1 cellular context compared by ENCODE assay signal in genomic region chrX:104255465-104255864, GRCh38.
TF ChIP-seq lines count a peak whose summit lies in the region.

No MANE protein-coding gene starts in this region.

TF ChIP-seq in endothelial cell of umbilical vein, 7 proteins besides CTCF, POLR2A, EP300 and RAD21:
- TF ChIP-seq EZH2 (IDR thresholded peaks at IDR 0.05; ENCODE audit: borderline replicate concordance, low read depth, low read length, severe bottlenecking) = no peak
- TF ChIP-seq GATA2 (IDR thresholded peaks at IDR 0.05; ENCODE audit: insufficient read depth, insufficient read length, low read depth, low read length) = no peak
- no peak for TF ChIP-seq JUN (IDR thresholded peaks at IDR 0.05; ENCODE audit: borderline replicate concordance, insufficient read depth, insufficient read length, low read depth)
- no peak for TF ChIP-seq MAX (IDR thresholded peaks at IDR 0.05; ENCODE audit: insufficient read depth, insufficient read length)
- no peak for TF ChIP-seq MYC (IDR thresholded peaks at IDR 0.05; ENCODE audit: low read depth, low read length)
- no peak for TF ChIP-seq FOS (IDR thresholded peaks at IDR 0.05; ENCODE audit: borderline replicate concordance, insufficient read depth, low read length)
- TF ChIP-seq POLR2AphosphoS5 (IDR thresholded peaks at IDR 0.05; ENCODE audit: insufficient read depth, low read depth, low read length) = no peak
